In genomic region chr1:203200059-203200553, GRCh38 we compare ENCODE assay signal across 11 cellular contexts. TPM values are rescaled to one million over a fixed set of nuclear protein-coding genes. Genes with fewer than 3 reads are reported as not detected.
DNase-seq lines count a peak whose midpoint lies in the region; ATAC-seq and TF ChIP-seq lines count a peak whose summit lies in the region.
"Had no signal": no experiment of that assay in that cellular context is flagged by ENCODE, and none has a peak within 500 bp of the region (broad histone marks: within the 10 kb centered on the region; RNA-seq: fewer than 3 reads in every experiment).

No MANE protein-coding gene starts in this region.

- no peaks in the 10 kb centered on the region for H3K9me3 ChIP-seq in left lung

- ATAC-seq in left lung: peak; percentile 65
- ATAC-seq in GM21367 (IDR thresholded peaks at IDR 0.05; ENCODE audit: unreplicated experiment): no peak
- no peak for ATAC-seq in GM21717 (IDR thresholded peaks at IDR 0.05; ENCODE audit: unreplicated experiment)
- ATAC-seq: stimulated activated effector memory CD8-positive, alpha-beta T cell treated with anti-CD3 and anti-CD28 coated beads, Interleukin-12 subunit alpha, Interleukin-12 subunit beta, amount 100 ng/mL, for 72 hours had no signal

- H3K27me3 ChIP-seq in HL-60 (ENCODE audit: insufficient read depth, poor library complexity, severe bottlenecking) (no peaks in the 10 kb centered on the region), left lung (no peaks in the 10 kb centered on the region)

- intact Hi-C loops in left lung (cut with DNase I): no loop called here

- H3K4me1 ChIP-seq in left lung: peaks cover 9 to 48% of the 10 kb centered on the region in 2 donors

- H3K4me3 ChIP-seq in HL-60 (replicated peaks; ENCODE audit: insufficient read depth, low read length) (no peak overlapping the region), left lung (no peak overlapping the region)

- H3K27ac ChIP-seq in HL-60 (replicated peaks): peak overlapping the region; percentile 76
- peak overlapping the region; percentile 51 to 68 for H3K27ac ChIP-seq in left lung

- DNase-seq in HL-60 (ENCODE audit: low read depth in 1 of 2, low spot score in 1 of 2) (peak; percentile 83 to 94), cerebellar cortex (ENCODE audit: low spot score) (peak; percentile 85), left lung (no peak), superior temporal gyrus (ENCODE audit: extremely low spot score) (peak; percentile 79), NCI-H748 (lab: John Stamatoyannopoulos, UW; ENCODE audit: unreplicated experiment) (no peak), NCI-H2171 (lab: John Stamatoyannopoulos, UW) (no peak)
- DNase-seq: EL had no signal

- no peak for TF ChIP-seq CTCF in HL-60 (IDR thresholded peaks at IDR 0.05; ENCODE audit: insufficient read depth, low read length)
- TF ChIP-seq CTCF in left lung (IDR thresholded peaks at IDR 0.05): no peak

- H3K36me3 ChIP-seq in left lung: no peaks in the 10 kb centered on the region

RNA-seq across cellular contexts. Expression of gene CHI3L1, which starts 13.6 kb away (rescaled TPM):
- 10 to 100 TPM; 49.7 to 74.9 TPM for total RNA-seq in left lung
- total RNA-seq: pulmonary artery endothelial cell had no signal

RNA-seq across cellular contexts. Expression of gene MYBPH, which starts 24.5 kb away (rescaled TPM):
- total RNA-seq in left lung: 1 to 10 TPM in 1 of 2 donors, under 1 TPM in 1; 0.55 to 1.3 TPM
- total RNA-seq: pulmonary artery endothelial cell had no signal

RNA-seq across cellular contexts. Expression of gene CHIT1, which starts 29.4 kb away (rescaled TPM):
- 1 to 10 TPM; 2.0 to 3.0 TPM for total RNA-seq in left lung
- total RNA-seq: pulmonary artery endothelial cell had no signal

Comparison
In these comparisons a context has a peak if more than half of its experiments do, and no peak if none do; other contexts are left out.
1. DNase-seq: peak in HL-60 (2 of 2), cerebellar cortex (single experiment) and superior temporal gyrus (single experiment); none in left lung (0 of 2), NCI-H748 (single experiment) and NCI-H2171 (single experiment).